8 cellular contexts compared by ENCODE assay signal in genomic region chr2:74001781-74002514, GRCh38. TPM values are rescaled to one million over a fixed set of nuclear protein-coding genes. Genes with fewer than 3 reads are reported as not detected.
A peak's percentile ranks its signal among the peaks of the same experiment; 100 is the strongest.
DNase-seq lines count a peak whose midpoint lies in the region; ATAC-seq and TF ChIP-seq lines count a peak whose summit lies in the region.

No MANE protein-coding gene starts in this region.

- H3K79me2 ChIP-seq in GM23248 (ENCODE audit: insufficient read depth) (peaks cover 26% of the 10 kb centered on the region), OCI-LY3 (ENCODE audit: low read length) (peaks cover 100% of the 10 kb centered on the region)

- H3K27ac ChIP-seq in GM23248 (no peak overlapping the region), OCI-LY3 (ENCODE audit: low read length) (peak overlapping the region; percentile 76), skin epidermis (peak overlapping the region in 1 of 21 experiments; percentile 65)

- H3F3A ChIP-seq in GM23248 (ENCODE audit: insufficient read depth) = peaks cover 13% of the 10 kb centered on the region; the same call in 1 of the 2 replicates

- H3K4me3 ChIP-seq in GM23248 = peak overlapping the region; percentile 87
- H3K4me3 ChIP-seq in OCI-LY3 (ENCODE audit: low read length) = peak overlapping the region; percentile 85
- H3K4me3 ChIP-seq in fibroblast of mammary gland (ENCODE audit: control insufficient read depth, low read depth, low read length) = peak overlapping the region; percentile 41
- H3K4me3 ChIP-seq in skin epidermis = peak overlapping the region; percentile 33 to 57 (median 50)

- 21 to 22% methylated on average over 18 to 24 of the region's 24 CpGs for WGBS in GM23248 (ENCODE audit: low coverage in 1 of 2, low lambda C conversion rate in 2 of 2, missing lambda C conversion rate in 2 of 2), 2 experiments

- H3K4me1 ChIP-seq in GM23248 (ENCODE audit: insufficient read depth) = peaks cover 30% of the 10 kb centered on the region
- H3K4me1 ChIP-seq in OCI-LY3 (ENCODE audit: low read length) = peaks cover 57% of the 10 kb centered on the region

- H3K4me2 ChIP-seq in GM23248 (ENCODE audit: unreplicated experiment) (peak overlapping the region; percentile 6), OCI-LY3 (ENCODE audit: low read length) (peak overlapping the region; percentile 94)

- TF ChIP-seq CTCF in OCI-LY3 (IDR thresholded peaks at IDR 0.05; ENCODE audit: low read depth, low read length) = no peak
- peak; percentile 4 for TF ChIP-seq CTCF in fibroblast of mammary gland (conservative IDR thresholded peaks at IDR 0.05; ENCODE audit: control insufficient read depth, insufficient read depth, low read depth, low read length)

- H2AFZ ChIP-seq in GM23248 (no peak overlapping the region), OCI-LY3 (ENCODE audit: low read depth, low read length) (no peak overlapping the region)

- DNase-seq in GM23248 = no peak
- no peak for DNase-seq in fibroblast of mammary gland (ENCODE audit: low read depth)
- no peak for DNase-seq in NCI-H1105 treated with DMSO at 0.1 percent for 48 hours (lab: John Stamatoyannopoulos, UW)
- DNase-seq in activated gamma-delta T cell treated with Interleukin-2 at 50 U/mL for 16 hours = no peak
- no peak for DNase-seq in nucleus accumbens (lab: John Stamatoyannopoulos, UW)

- no peaks in the 10 kb centered on the region for H3K27me3 ChIP-seq in GM23248 (replicated peaks; ENCODE audit: insufficient read depth)
- no peaks in the 10 kb centered on the region for H3K27me3 ChIP-seq in OCI-LY3 (ENCODE audit: low read depth, low read length)

- H3K9ac ChIP-seq in GM23248 (no peak overlapping the region), OCI-LY3 (ENCODE audit: low read length) (peak overlapping the region; percentile 51)

- H3K9me2 ChIP-seq in GM23248 (ENCODE audit: insufficient read depth) = no peaks in the 10 kb centered on the region

- no peaks in the 10 kb centered on the region for H3K9me3 ChIP-seq in GM23248 (ENCODE audit: low read depth)
- H3K9me3 ChIP-seq in OCI-LY3 (ENCODE audit: insufficient read depth, low read length) = no peaks in the 10 kb centered on the region

- H3K36me3 ChIP-seq in GM23248 (ENCODE audit: low read depth) (no peaks in the 10 kb centered on the region), OCI-LY3 (replicated peaks; ENCODE audit: low read depth, low read length) (peaks cover 43% of the 10 kb centered on the region)

- H4K20me1 ChIP-seq in GM23248 (ENCODE audit: insufficient read depth) (no peaks in the 10 kb centered on the region), OCI-LY3 (ENCODE audit: insufficient read depth, low read length) (peaks cover 95% of the 10 kb centered on the region)

- ATAC-seq in GM18508 (IDR thresholded peaks at IDR 0.05; ENCODE audit: insufficient read depth, unreplicated experiment) = peak; percentile 38

- in situ Hi-C loops in GM23248 (cut with MboI) = no loop called here

RNA-seq across cellular contexts. Expression of gene TET3, which starts 17.2 kb away (rescaled TPM):
- total RNA-seq in GM23248 (2014; rRNA removed; shearing (Covaris generic)) = 2.9 and 4.3 TPM in 2 replicates
- 1.3 TPM in 2 replicates for polyA plus RNA-seq in GM23248 (2016; fragmentation: Nextera tagmentation; extraction: Ambion mirVana)
